ENCODE assay signal across 1 cellular context in the genomic region with DNA sequence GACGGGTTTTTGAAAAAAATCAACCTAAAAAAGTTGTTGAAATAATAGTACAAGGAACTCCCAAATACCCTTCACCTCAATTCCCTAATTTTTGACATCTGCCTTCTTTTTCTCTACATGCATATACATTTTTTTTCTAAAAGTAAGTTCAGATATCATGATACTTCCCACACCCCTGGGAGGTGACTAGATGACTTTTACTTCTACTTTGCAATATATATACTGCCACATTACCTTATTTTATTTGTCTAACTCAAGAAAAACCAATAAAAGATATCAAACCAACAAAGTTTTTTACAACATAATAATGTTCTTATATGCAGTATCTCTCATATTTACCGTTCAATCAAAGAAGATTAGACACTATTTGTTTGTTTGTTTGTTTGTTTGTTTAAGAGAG.
TF ChIP-seq lines count a peak whose summit lies in the region.

No MANE protein-coding gene starts in this region.

TF ChIP-seq in GM23338, 12 proteins besides CTCF, POLR2A, EP300 and RAD21:
- no peak for TF ChIP-seq NANOG (IDR thresholded peaks at IDR 0.05; ENCODE audit: borderline replicate concordance)
- TF ChIP-seq, protein P1, sequence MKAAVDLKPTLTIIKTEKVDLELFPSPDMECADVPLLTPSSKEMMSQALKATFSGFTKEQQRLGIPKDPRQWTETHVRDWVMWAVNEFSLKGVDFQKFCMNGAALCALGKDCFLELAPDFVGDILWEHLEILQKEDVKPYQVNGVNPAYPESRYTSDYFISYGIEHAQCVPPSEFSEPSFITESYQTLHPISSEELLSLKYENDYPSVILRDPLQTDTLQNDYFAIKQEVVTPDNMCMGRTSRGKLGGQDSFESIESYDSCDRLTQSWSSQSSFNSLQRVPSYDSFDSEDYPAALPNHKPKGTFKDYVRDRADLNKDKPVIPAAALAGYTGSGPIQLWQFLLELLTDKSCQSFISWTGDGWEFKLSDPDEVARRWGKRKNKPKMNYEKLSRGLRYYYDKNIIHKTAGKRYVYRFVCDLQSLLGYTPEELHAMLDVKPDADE (IDR thresholded peaks at IDR 0.05) = no peak
- TF ChIP-seq ZNF331 (CRISPR knock-in tag; IDR thresholded peaks at IDR 0.05; ENCODE audit: low read depth) = no peak
- no peak for TF ChIP-seq EZH2phosphoT487 (IDR thresholded peaks at IDR 0.05; ENCODE audit: unreplicated experiment)
- TF ChIP-seq EZH2 (IDR thresholded peaks at IDR 0.05; ENCODE audit: low read depth, unreplicated experiment) = no peak
- no peak for TF ChIP-seq POLR2AphosphoS5 (IDR thresholded peaks at IDR 0.05; ENCODE audit: low read depth)
- no peak for TF ChIP-seq CREB1 (CRISPR knock-in tag; IDR thresholded peaks at IDR 0.05; ENCODE audit: low read depth)
TF ChIP-seq in GM23338: peak in this region for 0.
